1 cellular context compared by ENCODE assay signal in genomic region chr21:34877485-34878128, GRCh38.
TF ChIP-seq lines count a peak whose summit lies in the region.

No MANE protein-coding gene starts in this region.

TF ChIP-seq in SK-N-SH treated with all-trans-retinoic acid at 6 μM for 48 hours, 23 proteins besides CTCF, POLR2A, EP300 and RAD21 (continued from another document):
- TF ChIP-seq, protein P1, sequence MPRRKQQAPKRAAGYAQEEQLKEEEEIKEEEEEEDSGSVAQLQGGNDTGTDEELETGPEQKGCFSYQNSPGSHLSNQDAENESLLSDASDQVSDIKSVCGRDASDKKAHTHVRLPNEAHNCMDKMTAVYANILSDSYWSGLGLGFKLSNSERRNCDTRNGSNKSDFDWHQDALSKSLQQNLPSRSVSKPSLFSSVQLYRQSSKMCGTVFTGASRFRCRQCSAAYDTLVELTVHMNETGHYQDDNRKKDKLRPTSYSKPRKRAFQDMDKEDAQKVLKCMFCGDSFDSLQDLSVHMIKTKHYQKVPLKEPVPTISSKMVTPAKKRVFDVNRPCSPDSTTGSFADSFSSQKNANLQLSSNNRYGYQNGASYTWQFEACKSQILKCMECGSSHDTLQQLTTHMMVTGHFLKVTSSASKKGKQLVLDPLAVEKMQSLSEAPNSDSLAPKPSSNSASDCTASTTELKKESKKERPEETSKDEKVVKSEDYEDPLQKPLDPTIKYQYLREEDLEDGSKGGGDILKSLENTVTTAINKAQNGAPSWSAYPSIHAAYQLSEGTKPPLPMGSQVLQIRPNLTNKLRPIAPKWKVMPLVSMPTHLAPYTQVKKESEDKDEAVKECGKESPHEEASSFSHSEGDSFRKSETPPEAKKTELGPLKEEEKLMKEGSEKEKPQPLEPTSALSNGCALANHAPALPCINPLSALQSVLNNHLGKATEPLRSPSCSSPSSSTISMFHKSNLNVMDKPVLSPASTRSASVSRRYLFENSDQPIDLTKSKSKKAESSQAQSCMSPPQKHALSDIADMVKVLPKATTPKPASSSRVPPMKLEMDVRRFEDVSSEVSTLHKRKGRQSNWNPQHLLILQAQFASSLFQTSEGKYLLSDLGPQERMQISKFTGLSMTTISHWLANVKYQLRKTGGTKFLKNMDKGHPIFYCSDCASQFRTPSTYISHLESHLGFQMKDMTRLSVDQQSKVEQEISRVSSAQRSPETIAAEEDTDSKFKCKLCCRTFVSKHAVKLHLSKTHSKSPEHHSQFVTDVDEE (CRISPR knock-in tag; IDR thresholded peaks at IDR 0.05), result no peak
- TF ChIP-seq SNAI2 (CRISPR knock-in tag; IDR thresholded peaks at IDR 0.05) (no peak), TCF4 (CRISPR knock-in tag; IDR thresholded peaks at IDR 0.05; ENCODE audit: borderline replicate concordance) (no peak), GLIS3 (CRISPR knock-in tag; IDR thresholded peaks at IDR 0.05) (no peak), ARNTL (CRISPR knock-in tag; IDR thresholded peaks at IDR 0.05; ENCODE audit: borderline replicate concordance, low read depth) (no peak), ZFP30 (CRISPR knock-in tag; IDR thresholded peaks at IDR 0.05) (no peak), RARB (CRISPR knock-in tag; IDR thresholded peaks at IDR 0.05) (no peak), CSDC2 (CRISPR knock-in tag; IDR thresholded peaks at IDR 0.05) (no peak)
- TF ChIP-seq, protein P2, sequence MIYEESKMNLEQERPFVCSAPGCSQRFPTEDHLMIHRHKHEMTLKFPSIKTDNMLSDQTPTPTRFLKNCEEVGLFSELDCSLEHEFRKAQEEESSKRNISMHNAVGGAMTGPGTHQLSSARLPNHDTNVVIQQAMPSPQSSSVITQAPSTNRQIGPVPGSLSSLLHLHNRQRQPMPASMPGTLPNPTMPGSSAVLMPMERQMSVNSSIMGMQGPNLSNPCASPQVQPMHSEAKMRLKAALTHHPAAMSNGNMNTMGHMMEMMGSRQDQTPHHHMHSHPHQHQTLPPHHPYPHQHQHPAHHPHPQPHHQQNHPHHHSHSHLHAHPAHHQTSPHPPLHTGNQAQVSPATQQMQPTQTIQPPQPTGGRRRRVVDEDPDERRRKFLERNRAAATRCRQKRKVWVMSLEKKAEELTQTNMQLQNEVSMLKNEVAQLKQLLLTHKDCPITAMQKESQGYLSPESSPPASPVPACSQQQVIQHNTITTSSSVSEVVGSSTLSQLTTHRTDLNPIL (CRISPR knock-in tag; IDR thresholded peaks at IDR 0.05; ENCODE audit: low read depth), result no peak
